Comparison of ENCODE assay signal across 18 cellular contexts in the genomic region with DNA sequence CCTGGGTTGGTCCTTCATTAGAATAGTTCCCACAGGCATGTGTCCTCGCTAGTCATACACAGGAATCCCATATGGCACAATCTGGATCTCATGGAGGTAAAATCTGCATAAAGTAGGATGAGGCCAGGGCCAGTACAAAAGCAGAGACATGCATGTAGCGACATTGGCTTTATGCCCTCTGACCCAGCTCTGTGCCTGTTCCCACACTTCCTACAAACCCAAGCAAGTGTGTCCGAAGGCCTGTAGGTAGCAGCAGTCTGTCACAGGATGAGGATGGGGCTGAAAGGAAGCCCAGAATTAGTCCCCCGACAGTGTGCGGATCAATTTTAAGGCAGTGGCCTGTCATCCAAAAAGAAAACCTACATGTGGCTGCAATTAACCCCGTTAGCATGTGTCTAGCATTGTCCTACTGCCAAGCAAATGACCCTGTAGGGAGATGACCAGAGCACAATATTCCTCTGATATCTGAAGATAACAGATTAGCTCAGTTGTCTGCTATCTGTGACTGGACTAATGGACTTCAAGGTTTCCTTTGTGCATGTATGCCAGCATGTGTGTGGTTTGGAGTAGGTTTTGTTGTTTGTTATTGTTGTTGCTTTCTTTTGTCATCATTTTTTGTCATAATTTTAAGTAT.
A peak's percentile ranks its signal among the peaks of the same experiment; 100 is the strongest.
DNase-seq lines count a peak whose midpoint lies in the region; ATAC-seq, FAIRE-seq and TF ChIP-seq lines count a peak whose summit lies in the region.
"Had no signal": no experiment of that assay in that cellular context is flagged by ENCODE, and none has a peak within 500 bp of the region (broad histone marks: within the 10 kb centered on the region; RNA-seq: fewer than 3 reads in every experiment).

No MANE protein-coding gene starts in this region.

- H3K4me3 ChIP-seq in HepG2 (replicated peaks in 1 of 3; ENCODE audit: insufficient read depth in 1 of 3, low read depth in 2 of 3, low read length in 3 of 3) (no peak overlapping the region), right lobe of liver (no peak overlapping the region), mesendoderm (ENCODE audit: low read length) (no peak overlapping the region)
- H3K4me3 ChIP-seq: HAP-1 had no signal

- H3K36me3 ChIP-seq in HepG2 (replicated peaks in 1 of 2; ENCODE audit: control insufficient read depth in 1 of 2, insufficient read depth in 2 of 2, low read length in 2 of 2) (no peaks in the 10 kb centered on the region), right lobe of liver (no peaks in the 10 kb centered on the region), mesendoderm (ENCODE audit: control insufficient read depth, insufficient read depth, low read length) (no peaks in the 10 kb centered on the region)
- H3K36me3 ChIP-seq: HAP-1 had no signal

- H3K27ac ChIP-seq in HepG2 (ENCODE audit: extremely low read length, insufficient read depth, low read length) (no peak overlapping the region), right lobe of liver (no peak overlapping the region), mesendoderm (ENCODE audit: low read depth, low read length) (no peak overlapping the region)
- H3K27ac ChIP-seq: C4-2B, HL-60 had no signal

- H4K8ac ChIP-seq in mesendoderm (ENCODE audit: low read depth, low read length) = no peak overlapping the region

- H3K56ac ChIP-seq in mesendoderm (ENCODE audit: low read length) = no peak overlapping the region

- TF ChIP-seq CTCF in HepG2 (CRISPR knock-in tag; IDR thresholded peaks at IDR 0.05) (0 out of 2 replicates have a peak, but pooled peaks have one; percentile 11), right lobe of liver (IDR thresholded peaks at IDR 0.05) (no peak)

- no peak overlapping the region for H3K23ac ChIP-seq in mesendoderm (ENCODE audit: low read length)

- 58% methylated on average over 6 of the region's 6 CpGs for WGBS in HepG2 (ENCODE audit: low lambda C conversion rate)
- 58% methylated on average over 6 of the region's 6 CpGs for WGBS in right lobe of liver (ENCODE audit: insufficient coverage, low coverage, low lambda C conversion rate, missing lambda C conversion rate)
- no CpG with 5 or more reads among the region's 6 CpGs for WGBS in mesendoderm (ENCODE audit: extremely low coverage, insufficient coverage, low lambda C conversion rate)

- no TSS peak for BruUV-seq in HepG2 (replicated peaks; lab: Mats Ljungman, UMichigan)

- no peak overlapping the region for H2BK120ac ChIP-seq in mesendoderm (ENCODE audit: low read depth, low read length)

- no peak overlapping the region for H2BK5ac ChIP-seq in mesendoderm (ENCODE audit: low read length)

- H4K20me1 ChIP-seq in HepG2 (ENCODE audit: insufficient read depth, low read length) = no peaks in the 10 kb centered on the region

- in situ Hi-C loops in HepG2 (cut with HindIII; ENCODE audit: extremely low pct_ligation_motif_present, low pct_unique_long_range_greater_than_20kb) = no loop called here

- no peak for TF ChIP-seq EP300 in HepG2 (IDR thresholded peaks at IDR 0.05; ENCODE audit: low read depth in 2 of 2, low read length in 2 of 2)
- TF ChIP-seq EP300 in HepG2 (CRISPR knock-in tag; IDR thresholded peaks at IDR 0.05; ENCODE audit: borderline replicate concordance) = no peak

- H3K4ac ChIP-seq in mesendoderm (ENCODE audit: low read depth, low read length) = no peak overlapping the region

- H3K4me1 ChIP-seq in HepG2 (ENCODE audit: insufficient read depth, low read length) (no peaks in the 10 kb centered on the region), right lobe of liver (no peaks in the 10 kb centered on the region), mesendoderm (ENCODE audit: control insufficient read depth, low read depth, low read length) (peaks cover 2% of the 10 kb centered on the region)

- no peak for FAIRE-seq in HepG2 (lab: Jason Lieb, UNC)
- FAIRE-seq: A204.1 had no signal

- POLR2A ChIA-PET in HepG2 (lab: Yijun Ruan, JAX) = no interaction called here

- no peak overlapping the region for H2AK5ac ChIP-seq in mesendoderm (ENCODE audit: low read length)

- TF ChIP-seq POLR2A in HepG2 (IDR thresholded peaks at IDR 0.05; ENCODE audit: insufficient read depth in 1 of 2, low read depth in 2 of 2, low read length in 2 of 2) (no peak), right lobe of liver (IDR thresholded peaks at IDR 0.05) (no peak)

- intact Hi-C loops in HepG2 (cut with micrococcal nuclease; ENCODE audit: unreplicated experiment) (no loop called here), right lobe of liver (cut with DNase I) (no loop called here)

- ATAC-seq in HepG2 (no peak), right lobe of liver (no peak), HG03039 (IDR thresholded peaks at IDR 0.05; ENCODE audit: unreplicated experiment) (no peak), HG02840 (IDR thresholded peaks at IDR 0.05; ENCODE audit: low FRiP score, unreplicated experiment) (no peak), HG03196 (IDR thresholded peaks at IDR 0.05; ENCODE audit: unreplicated experiment) (no peak)

- H3K9ac ChIP-seq in HepG2 (ENCODE audit: insufficient read depth, low read depth, low read length) = no peak overlapping the region
- H3K9ac ChIP-seq in mesendoderm (ENCODE audit: low read length) = no peak overlapping the region

- H3K79me2 ChIP-seq in HepG2 (ENCODE audit: insufficient read depth, low read length) (no peaks in the 10 kb centered on the region), mesendoderm (ENCODE audit: control insufficient read depth, insufficient read depth, low read length) (no peaks in the 10 kb centered on the region)

- H3K27me3 ChIP-seq in HepG2 (ENCODE audit: control insufficient read depth in 1 of 2, insufficient read depth in 2 of 2, low read length in 2 of 2) (no peaks in the 10 kb centered on the region), right lobe of liver (no peaks in the 10 kb centered on the region), mesendoderm (ENCODE audit: insufficient read depth, low read length, poor library complexity) (no peaks in the 10 kb centered on the region)

- no peaks in the 10 kb centered on the region for H3K79me1 ChIP-seq in mesendoderm (ENCODE audit: low read length)

- TF ChIP-seq RAD21 in HepG2 (CRISPR knock-in tag; IDR thresholded peaks at IDR 0.05) = no peak

- CTCF ChIA-PET in HepG2 (lab: Yijun Ruan, JAX; ENCODE audit: low intra/inter-chr PET ratio, low total read pairs) = no interaction called here

- H2AFZ ChIP-seq in HepG2 (ENCODE audit: low read length) = no peak overlapping the region

- H4K5ac ChIP-seq in mesendoderm (ENCODE audit: low read length) = no peak overlapping the region

- H2BK15ac ChIP-seq in mesendoderm (replicated peaks; ENCODE audit: low read depth) = no peak overlapping the region

- H3K4me2 ChIP-seq in HepG2 (ENCODE audit: low read depth, low read length) (no peak overlapping the region), mesendoderm (ENCODE audit: low read length) (no peak overlapping the region)

- DNase-seq in HepG2 (ENCODE audit: low spot score) (no peak), right lobe of liver (no peak), cerebellar cortex (ENCODE audit: low spot score) (peak; percentile 22), mesendoderm (peak; percentile 27), COR-L47 (lab: John Stamatoyannopoulos, UW) (no peak)
- DNase-seq: Caco-2, DMS79 treated with DMSO at 0.1 percent for 48 hours, GF-D8, KBM-7, NCI-H1092, NCI-H2227 treated with DMSO at 0.1 percent for 48 hours had no signal

- no peak overlapping the region for H3K18ac ChIP-seq in mesendoderm (ENCODE audit: low read length)

- H3K9me3 ChIP-seq in HepG2 (ENCODE audit: low read length) = no peaks in the 10 kb centered on the region
- H3K9me3 ChIP-seq in right lobe of liver = no peaks in the 10 kb centered on the region
- H3K9me3 ChIP-seq: Caco-2, HAP-1 had no signal

TF ChIP-seq in HepG2, 621 proteins besides CTCF, POLR2A, EP300 and RAD21 (continues in another document):
- TF ChIP-seq, protein P1, sequence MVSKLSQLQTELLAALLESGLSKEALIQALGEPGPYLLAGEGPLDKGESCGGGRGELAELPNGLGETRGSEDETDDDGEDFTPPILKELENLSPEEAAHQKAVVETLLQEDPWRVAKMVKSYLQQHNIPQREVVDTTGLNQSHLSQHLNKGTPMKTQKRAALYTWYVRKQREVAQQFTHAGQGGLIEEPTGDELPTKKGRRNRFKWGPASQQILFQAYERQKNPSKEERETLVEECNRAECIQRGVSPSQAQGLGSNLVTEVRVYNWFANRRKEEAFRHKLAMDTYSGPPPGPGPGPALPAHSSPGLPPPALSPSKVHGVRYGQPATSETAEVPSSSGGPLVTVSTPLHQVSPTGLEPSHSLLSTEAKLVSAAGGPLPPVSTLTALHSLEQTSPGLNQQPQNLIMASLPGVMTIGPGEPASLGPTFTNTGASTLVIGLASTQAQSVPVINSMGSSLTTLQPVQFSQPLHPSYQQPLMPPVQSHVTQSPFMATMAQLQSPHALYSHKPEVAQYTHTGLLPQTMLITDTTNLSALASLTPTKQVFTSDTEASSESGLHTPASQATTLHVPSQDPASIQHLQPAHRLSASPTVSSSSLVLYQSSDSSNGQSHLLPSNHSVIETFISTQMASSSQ (IDR thresholded peaks at IDR 0.05; ENCODE audit: low read depth) = no peak
- TF ChIP-seq, protein P1 (CRISPR knock-in tag; IDR thresholded peaks at IDR 0.05; ENCODE audit: borderline replicate concordance) = no peak

Comparison
In these comparisons a context has a peak if more than half of its experiments do, and no peak if none do; other contexts are left out.
1. DNase-seq: peak in cerebellar cortex (single experiment) and mesendoderm (single experiment); none in HepG2 (single experiment), right lobe of liver (0 of 3) and COR-L47 (single experiment).